In the genomic region with DNA sequence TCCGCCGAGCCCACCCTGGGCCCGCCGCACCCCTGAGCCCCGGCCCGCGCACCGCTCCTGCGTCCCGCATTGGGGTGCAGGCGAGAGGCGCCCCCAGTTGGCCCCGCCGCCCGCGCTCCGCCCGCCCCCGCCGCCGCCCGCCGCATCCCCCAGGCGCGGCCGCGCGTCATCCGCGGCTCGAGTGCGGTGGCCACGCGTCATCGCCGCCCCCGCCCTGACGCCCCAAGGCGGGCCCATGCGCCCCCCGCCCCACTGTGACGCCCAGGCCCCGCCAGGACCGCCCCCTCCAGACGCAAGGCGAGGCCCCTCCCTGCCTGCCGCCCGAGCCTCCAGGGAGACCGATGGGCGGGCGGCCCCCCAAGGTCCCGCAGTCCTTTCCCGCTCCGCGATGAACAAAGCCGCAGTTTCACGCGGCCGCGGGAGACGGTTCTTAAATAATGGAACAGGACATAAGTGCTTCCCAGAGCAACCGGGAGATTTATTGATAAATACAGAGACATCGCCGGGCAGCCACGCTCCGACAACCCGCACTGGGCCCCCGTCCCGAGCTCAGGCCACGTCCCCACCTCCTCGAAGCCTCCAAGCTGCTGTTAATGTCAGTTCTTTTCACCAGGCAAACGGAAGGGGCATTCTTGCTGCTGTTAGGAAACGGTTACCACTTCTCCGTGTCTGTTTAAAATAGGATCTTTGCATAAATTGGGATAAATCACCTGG, we compare ENCODE assay signal across 9 cellular contexts. TPM values are rescaled to one million over a fixed set of nuclear protein-coding genes. Genes with fewer than 3 reads are reported as not detected.
DNase-seq lines count a peak whose midpoint lies in the region; ATAC-seq and TF ChIP-seq lines count a peak whose summit lies in the region.
"Had no signal": no experiment of that assay in that cellular context is flagged by ENCODE, and none has a peak within 500 bp of the region (broad histone marks: within the 10 kb centered on the region; RNA-seq: fewer than 3 reads in every experiment).

A gene with protein sequence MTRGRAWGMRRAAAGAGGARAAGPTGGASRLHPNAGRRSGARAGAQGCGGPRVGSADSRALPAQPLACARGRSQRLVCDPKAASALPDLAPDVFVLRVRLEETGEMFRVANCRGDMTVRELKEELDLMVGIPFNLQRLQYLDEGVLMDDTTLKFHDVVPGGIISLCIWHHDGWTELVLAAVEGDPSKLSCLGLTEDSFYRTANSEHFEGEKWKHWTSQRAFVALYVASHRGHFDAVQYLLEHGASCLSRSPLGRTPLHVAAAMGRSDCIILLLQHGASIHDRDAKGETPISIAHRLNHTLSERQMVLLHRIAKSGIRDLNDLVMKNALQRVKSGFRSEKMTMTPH (minus strand): TSS at position 170 of the 714 bp plus-strand sequence. CDS start 0 bp downstream, at position 170.

- H3K4me3 ChIP-seq in CD8-positive, alpha-beta T cell (ENCODE audit: low read depth, low read length), result no peak within 1 kb of the TSS
- H3K4me3 ChIP-seq in RWPE2 (ENCODE audit: severe bottlenecking), result no peak within 1 kb of the TSS
- peak within 1 kb of the TSS; percentile 26 to 27 for H3K4me3 ChIP-seq in ascending aorta
- H3K4me3 ChIP-seq in kidney epithelial cell (ENCODE audit: low read depth, low read length), result peak within 1 kb of the TSS; percentile 22
- peak within 1 kb of the TSS; percentile 19 for H3K4me3 ChIP-seq in thymus (ENCODE audit: low read length)

- WGBS in thymus, result 3% methylated on average over 74 of the region's 74 CpGs

- H3K36me3 ChIP-seq in CD8-positive, alpha-beta T cell (ENCODE audit: insufficient read depth, low read length), result no peaks in the 10 kb centered on the region
- H3K36me3 ChIP-seq in RWPE2 (ENCODE audit: low read depth), result peaks cover 12% of the 10 kb centered on the region
- peaks cover 0 to 12% of the 10 kb centered on the region in 2 donors for H3K36me3 ChIP-seq in ascending aorta
- H3K36me3 ChIP-seq in kidney epithelial cell (ENCODE audit: control insufficient read depth, insufficient read depth, low read length), result no peaks in the 10 kb centered on the region
- H3K36me3 ChIP-seq in thymus (ENCODE audit: control insufficient read depth, insufficient read depth), result no peaks in the 10 kb centered on the region

- H3K4me1 ChIP-seq in CD8-positive, alpha-beta T cell (ENCODE audit: insufficient read depth, low read length), result peaks cover 7% of the 10 kb centered on the region
- H3K4me1 ChIP-seq in RWPE2 (ENCODE audit: insufficient read depth, poor library complexity, severe bottlenecking), result no peaks in the 10 kb centered on the region
- H3K4me1 ChIP-seq in ascending aorta, result peaks cover 0 to 2% of the 10 kb centered on the region in 2 donors
- no peaks in the 10 kb centered on the region for H3K4me1 ChIP-seq in thymus (ENCODE audit: control insufficient read depth, insufficient read depth, low read length)

- POLR2A ChIA-PET in CD8-positive, alpha-beta T cell (lab: Charles Lee), result no interaction called here

- peak; percentile 95 for ATAC-seq in CD8-positive, alpha-beta T cell
- peak; percentile 10; the same call in 1 of the 3 replicates for ATAC-seq in RWPE2 (ENCODE audit: low read depth)

- H3K4me1 Mint-ChIP-seq in CD8-positive, alpha-beta T cell (ENCODE audit: low read depth), result peaks cover 12% of the 10 kb centered on the region
- no peaks in the 10 kb centered on the region for H3K4me1 Mint-ChIP-seq in Calu3 (ENCODE audit: low read depth, unreplicated experiment)

- peak within 1 kb of the TSS; percentile 74 for H3K27ac Mint-ChIP-seq in CD8-positive, alpha-beta T cell
- no peak within 1 kb of the TSS for H3K27ac Mint-ChIP-seq in Calu3 (ENCODE audit: unreplicated experiment)

- DNase-seq in CD8-positive, alpha-beta T cell, result peak in 5 of 7 experiments; percentile 8 to 86 (median 53)
- DNase-seq in RWPE2 (ENCODE audit: low spot score) (peak; percentile 75), ascending aorta (ENCODE audit: low spot score in 2 of 2) (peak in 1 of 2 donors; percentile 50), kidney epithelial cell (ENCODE audit: low read depth) (no peak), SHP77 (lab: John Stamatoyannopoulos, UW) (no peak), OCI-M2 (lab: John Stamatoyannopoulos, UW; ENCODE audit: unreplicated experiment) (no peak), Calu3 (no peak)

- peak within 1 kb of the TSS; percentile 67 for H3K4me3 Mint-ChIP-seq in CD8-positive, alpha-beta T cell
- no peak within 1 kb of the TSS for H3K4me3 Mint-ChIP-seq in Calu3 (ENCODE audit: low read depth, unreplicated experiment)

- CTCF ChIA-PET in CD8-positive, alpha-beta T cell (lab: Charles Lee), result no interaction called here
- CTCF ChIA-PET in Calu3 (lab: Charles Lee), result no interaction called here

- no peak within 1 kb of the TSS for H3K27ac ChIP-seq in CD8-positive, alpha-beta T cell (ENCODE audit: low read depth, low read length)
- H3K27ac ChIP-seq in RWPE2 (ENCODE audit: poor library complexity, severe bottlenecking), result no peak within 1 kb of the TSS
- H3K27ac ChIP-seq in ascending aorta, result no peak within 1 kb of the TSS
- H3K27ac ChIP-seq in thymus (ENCODE audit: low read depth), result no peak within 1 kb of the TSS
- H3K27ac ChIP-seq: epithelial cell of prostate had no signal

- intact Hi-C loops in CD8-positive, alpha-beta T cell (cut with DNase I, micrococcal nuclease), result loop anchor here in 1 of 2 experiments (2.0 to 10.0 kb wide), 3 partner anchors 422 to 844 kb away; a partner anchor contains a TSS
- intact Hi-C loops in ascending aorta (cut with DNase I) (no loop called here), Calu3 (cut with micrococcal nuclease; ENCODE audit: unreplicated experiment) (no loop called here)

- H3K9me3 ChIP-seq in CD8-positive, alpha-beta T cell (ENCODE audit: low read length), result no peaks in the 10 kb centered on the region
- H3K9me3 ChIP-seq in RWPE2 (ENCODE audit: severe bottlenecking) (no peaks in the 10 kb centered on the region), ascending aorta (no peaks in the 10 kb centered on the region), thymus (ENCODE audit: control insufficient read depth) (peaks cover 3% of the 10 kb centered on the region)

- H3K9me3 Mint-ChIP-seq in CD8-positive, alpha-beta T cell, result no peaks in the 10 kb centered on the region
- no peaks in the 10 kb centered on the region for H3K9me3 Mint-ChIP-seq in Calu3 (ENCODE audit: low read depth, unreplicated experiment)

- peaks cover 4% of the 10 kb centered on the region for H3K36me3 Mint-ChIP-seq in CD8-positive, alpha-beta T cell
- H3K36me3 Mint-ChIP-seq in Calu3 (ENCODE audit: insufficient read depth, unreplicated experiment), result peaks cover 19% of the 10 kb centered on the region

- TF ChIP-seq CTCF in CD8-positive, alpha-beta T cell (IDR thresholded peaks at IDR 0.05), result no peak
- no peak for TF ChIP-seq CTCF in RWPE2 (IDR thresholded peaks at IDR 0.05; ENCODE audit: poor library complexity, severe bottlenecking)
- no peak for TF ChIP-seq CTCF in ascending aorta (IDR thresholded peaks at IDR 0.05)
- TF ChIP-seq CTCF in kidney epithelial cell (IDR thresholded peaks at IDR 0.05; ENCODE audit: insufficient read depth, low read length, poor library complexity, severe bottlenecking), result no peak
- no peak for TF ChIP-seq CTCF in Calu3 (IDR thresholded peaks at IDR 0.05; ENCODE audit: unreplicated experiment)

- H3K27me3 Mint-ChIP-seq in CD8-positive, alpha-beta T cell (ENCODE audit: low read depth), result peaks cover 58% of the 10 kb centered on the region
- H3K27me3 Mint-ChIP-seq in Calu3 (ENCODE audit: unreplicated experiment), result peaks cover 44% of the 10 kb centered on the region

- peaks cover 19% of the 10 kb centered on the region for H3K27me3 ChIP-seq in CD8-positive, alpha-beta T cell (ENCODE audit: insufficient read depth, low read length)
- H3K27me3 ChIP-seq in RWPE2 (ENCODE audit: insufficient read depth, poor library complexity, severe bottlenecking) (peaks cover 49% of the 10 kb centered on the region), ascending aorta (no peaks in the 10 kb centered on the region), kidney epithelial cell (ENCODE audit: control insufficient read depth, insufficient read depth, low read length) (peaks cover 28% of the 10 kb centered on the region), thymus (ENCODE audit: control insufficient read depth, insufficient read depth) (peaks cover 41% of the 10 kb centered on the region)

- BruUV-seq in Calu3 (replicated peaks; lab: Mats Ljungman, UMichigan), result no TSS peak

RNA-seq across cellular contexts. Expression of the gene that starts here (rescaled TPM):
- total RNA-seq in CD8-positive, alpha-beta T cell, result not detected
- total RNA-seq in ascending aorta (not detected), kidney epithelial cell (not detected in 2 replicates), Calu3 (2022) (not detected in 2 replicates)
- not detected for polyA plus RNA-seq in thymus

Comparison
In these comparisons a context has a peak if more than half of its experiments do, and no peak if none do; other contexts are left out.
1. Peak in DNase-seq and ATAC-seq in CD8-positive, alpha-beta T cell; RNA of the gene not detected or under 1 TPM.
2. H3K4me3 ChIP-seq: peak in ascending aorta (2 of 2), kidney epithelial cell (single experiment) and thymus (single experiment); none in CD8-positive, alpha-beta T cell (single experiment) and RWPE2 (single experiment).